8 cellular contexts compared by ENCODE assay signal in the genomic region with DNA sequence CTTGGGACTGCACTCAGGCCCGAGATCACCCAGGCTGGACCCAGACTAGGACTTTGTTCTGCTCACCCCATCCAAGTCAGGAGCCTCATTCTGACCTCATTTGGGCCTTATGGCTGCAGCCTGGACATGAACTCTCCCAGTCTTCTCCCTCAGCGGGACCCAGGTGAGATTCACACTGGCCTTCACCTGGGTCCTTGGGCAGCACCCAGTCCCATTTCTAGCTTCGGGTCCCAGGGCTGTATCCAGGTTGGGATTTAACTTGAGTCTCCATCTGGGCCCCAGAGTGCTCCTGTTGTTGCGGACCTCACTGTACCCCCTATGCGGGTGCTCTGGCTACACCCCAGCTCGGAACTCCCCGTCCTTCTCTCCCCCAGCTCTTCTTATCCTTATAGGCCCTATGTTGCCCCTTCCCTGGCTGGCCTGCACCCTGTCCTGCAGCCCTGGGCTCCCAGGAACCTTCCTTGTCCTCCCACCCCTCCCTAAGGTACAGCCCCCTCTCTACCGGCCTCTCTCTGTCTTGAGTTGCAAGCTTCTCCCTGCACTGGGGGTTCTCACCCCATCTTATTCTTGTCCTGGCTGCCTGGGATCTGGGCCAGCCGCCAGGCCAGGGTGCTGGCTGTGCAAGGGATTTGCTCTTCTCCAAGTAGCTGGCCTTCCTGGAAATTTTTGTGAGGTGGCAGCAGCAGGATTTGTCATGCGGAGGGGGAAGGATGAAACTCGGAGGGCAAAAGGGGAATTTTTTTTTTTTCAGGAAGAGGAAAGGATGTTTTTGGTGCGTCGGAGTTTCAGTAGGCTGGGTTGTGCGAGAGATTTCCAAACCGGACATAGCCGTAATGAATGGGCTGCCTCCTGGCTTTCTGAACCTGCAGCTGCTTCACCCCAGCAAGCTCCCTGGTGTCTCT. TPM values are rescaled to one million over a fixed set of nuclear protein-coding genes. Genes with fewer than 3 reads are reported as not detected.
DNase-seq lines count a peak whose midpoint lies in the region; ATAC-seq and TF ChIP-seq lines count a peak whose summit lies in the region.

No MANE protein-coding gene starts in this region.

- TF ChIP-seq CTCF in HEK293 (tag by site-specific recombination; IDR thresholded peaks at IDR 0.05) (no peak), hepatocyte (IDR thresholded peaks at IDR 0.05; ENCODE audit: poor library complexity) (no peak)

- POLR2A ChIA-PET in HEK293 (lab: Yijun Ruan, JAX), result interaction anchor here (0.6 to 4.1 kb wide), 9 partner anchors 10 to 244 kb away, joined by 3 to 42 read pairs (median 4); a partner anchor contains a TSS

- H3K9me2 ChIP-seq in hepatocyte (replicated peaks; ENCODE audit: insufficient read depth), result no peaks in the 10 kb centered on the region

- peaks cover 53% of the 10 kb centered on the region for H3K79me2 ChIP-seq in hepatocyte

- H2AFZ ChIP-seq in hepatocyte, result no peak overlapping the region

- H3K4me1 ChIP-seq in HEK293 (ENCODE audit: control insufficient read depth, insufficient read depth, low read length) (peaks cover 25% of the 10 kb centered on the region), hepatocyte (ENCODE audit: insufficient read depth) (peaks cover 22% of the 10 kb centered on the region)

- H3K4me3 Mint-ChIP-seq in activated T-helper 17 cell treated with anti-CD3 and anti-CD28 coated beads, Interleukin-2, amount 50 U/mL, for 72 hours, result peak overlapping the region; percentile 100

- peaks cover 18% of the 10 kb centered on the region for H3K4me1 Mint-ChIP-seq in activated T-helper 17 cell treated with anti-CD3 and anti-CD28 coated beads, Interleukin-2, amount 50 U/mL, for 72 hours

- peak overlapping the region; percentile 98 for H3K27ac Mint-ChIP-seq in activated T-helper 17 cell treated with anti-CD3 and anti-CD28 coated beads, Interleukin-2, amount 50 U/mL, for 72 hours

- no peak for ATAC-seq in activated T-helper 17 cell treated with anti-CD3 and anti-CD28 coated beads, Interleukin-2, amount 50 U/mL, for 72 hours (replicated peaks)
- ATAC-seq in HG02678 (IDR thresholded peaks at IDR 0.05; ENCODE audit: unreplicated experiment), result no peak

- H3K27ac ChIP-seq in HEK293 (ENCODE audit: extremely low read depth, low read depth, low read length) (peak overlapping the region; percentile 70), hepatocyte (peak overlapping the region; percentile 93)

- H3K36me3 ChIP-seq in HEK293 (ENCODE audit: control insufficient read depth in 2 of 2, insufficient read depth in 1 of 2, low read length in 2 of 2) (peaks cover 0 to 24% of the 10 kb centered on the region in 2 experiments; a peak in 2 of 3 replicates), hepatocyte (replicated peaks; ENCODE audit: insufficient read depth, low read depth) (no peaks in the 10 kb centered on the region)

- CTCF ChIA-PET in HEK293 (lab: Yijun Ruan, JAX), result interaction anchor here (0.6 to 3.7 kb wide), 9 partner anchors 9 to 239 kb away, joined by 3 to 24 read pairs (median 4); no protein-coding TSS in a partner anchor

- peaks cover 43% of the 10 kb centered on the region for H3K36me3 Mint-ChIP-seq in activated T-helper 17 cell treated with anti-CD3 and anti-CD28 coated beads, Interleukin-2, amount 50 U/mL, for 72 hours (ENCODE audit: low read depth)

- peaks cover under 1% of the 10 kb centered on the region for H3K27me3 Mint-ChIP-seq in activated T-helper 17 cell treated with anti-CD3 and anti-CD28 coated beads, Interleukin-2, amount 50 U/mL, for 72 hours

- WGBS in hepatocyte (ENCODE audit: low lambda C conversion rate, missing lambda C conversion rate), result 18% methylated on average over 16 of the region's 16 CpGs

- peak overlapping the region; percentile 68 for H3K4me3 ChIP-seq in HEK293 (ENCODE audit: low read depth, low read length)
- H3K4me3 ChIP-seq in hepatocyte, result peak overlapping the region; percentile 71
- H3K4me3 ChIP-seq in skeletal muscle cell (ENCODE audit: low read depth, low read length), result peak overlapping the region; percentile 92

- DNase-seq in CD1c-positive myeloid dendritic cell (ENCODE audit: extremely low spot score) (peak; percentile 86), hepatocyte (ENCODE audit: low spot score) (peak; percentile 49), skeletal muscle cell (ENCODE audit: low read depth) (no peak), NCI-H82 (lab: John Stamatoyannopoulos, UW) (no peak), NCI-H345 treated with DMSO at 0.1 percent for 48 hours (lab: John Stamatoyannopoulos, UW; ENCODE audit: unreplicated experiment) (no peak)

- H3K9me3 ChIP-seq in HEK293 (ENCODE audit: control insufficient read depth, insufficient read depth, low read depth, low read length), result no peaks in the 10 kb centered on the region
- H3K9me3 ChIP-seq in hepatocyte (ENCODE audit: low read depth), result no peaks in the 10 kb centered on the region

- H3K4me2 ChIP-seq in hepatocyte, result peak overlapping the region; percentile 92

- peaks cover 18% of the 10 kb centered on the region for H4K20me1 ChIP-seq in hepatocyte (ENCODE audit: insufficient read depth, poor library complexity, severe bottlenecking)

- H3K9me3 Mint-ChIP-seq in activated T-helper 17 cell treated with anti-CD3 and anti-CD28 coated beads, Interleukin-2, amount 50 U/mL, for 72 hours, result no peaks in the 10 kb centered on the region

- no peaks in the 10 kb centered on the region for H3K27me3 ChIP-seq in hepatocyte

TF ChIP-seq in HEK293, 187 proteins besides CTCF, POLR2A, EP300 and RAD21 (continues in another document):
- no peak for TF ChIP-seq ZNF561 (tag by site-specific recombination; IDR thresholded peaks at IDR 0.05; ENCODE audit: borderline replicate concordance)
- peak; percentile 17; the same call in 1 of the 2 replicates for TF ChIP-seq ZBTB20 (tag by site-specific recombination; IDR thresholded peaks at IDR 0.05)
- TF ChIP-seq, protein P1, sequence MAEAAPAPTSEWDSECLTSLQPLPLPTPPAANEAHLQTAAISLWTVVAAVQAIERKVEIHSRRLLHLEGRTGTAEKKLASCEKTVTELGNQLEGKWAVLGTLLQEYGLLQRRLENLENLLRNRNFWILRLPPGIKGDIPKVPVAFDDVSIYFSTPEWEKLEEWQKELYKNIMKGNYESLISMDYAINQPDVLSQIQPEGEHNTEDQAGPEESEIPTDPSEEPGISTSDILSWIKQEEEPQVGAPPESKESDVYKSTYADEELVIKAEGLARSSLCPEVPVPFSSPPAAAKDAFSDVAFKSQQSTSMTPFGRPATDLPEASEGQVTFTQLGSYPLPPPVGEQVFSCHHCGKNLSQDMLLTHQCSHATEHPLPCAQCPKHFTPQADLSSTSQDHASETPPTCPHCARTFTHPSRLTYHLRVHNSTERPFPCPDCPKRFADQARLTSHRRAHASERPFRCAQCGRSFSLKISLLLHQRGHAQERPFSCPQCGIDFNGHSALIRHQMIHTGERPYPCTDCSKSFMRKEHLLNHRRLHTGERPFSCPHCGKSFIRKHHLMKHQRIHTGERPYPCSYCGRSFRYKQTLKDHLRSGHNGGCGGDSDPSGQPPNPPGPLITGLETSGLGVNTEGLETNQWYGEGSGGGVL (tag by site-specific recombination; IDR thresholded peaks at IDR 0.05), result 0 out of 2 replicates have a peak, but pooled peaks have one; percentile 9
- peak; percentile 36; the same call in 1 of the 2 replicates for TF ChIP-seq GLIS2 (tag by site-specific recombination; IDR thresholded peaks at IDR 0.05)
- TF ChIP-seq, protein P2, sequence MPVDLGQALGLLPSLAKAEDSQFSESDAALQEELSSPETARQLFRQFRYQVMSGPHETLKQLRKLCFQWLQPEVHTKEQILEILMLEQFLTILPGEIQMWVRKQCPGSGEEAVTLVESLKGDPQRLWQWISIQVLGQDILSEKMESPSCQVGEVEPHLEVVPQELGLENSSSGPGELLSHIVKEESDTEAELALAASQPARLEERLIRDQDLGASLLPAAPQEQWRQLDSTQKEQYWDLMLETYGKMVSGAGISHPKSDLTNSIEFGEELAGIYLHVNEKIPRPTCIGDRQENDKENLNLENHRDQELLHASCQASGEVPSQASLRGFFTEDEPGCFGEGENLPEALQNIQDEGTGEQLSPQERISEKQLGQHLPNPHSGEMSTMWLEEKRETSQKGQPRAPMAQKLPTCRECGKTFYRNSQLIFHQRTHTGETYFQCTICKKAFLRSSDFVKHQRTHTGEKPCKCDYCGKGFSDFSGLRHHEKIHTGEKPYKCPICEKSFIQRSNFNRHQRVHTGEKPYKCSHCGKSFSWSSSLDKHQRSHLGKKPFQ (tag by site-specific recombination; IDR thresholded peaks at IDR 0.05), result peak; percentile 42; the same call in 1 of the 2 replicates
- peak; percentile 20; the same call in 1 of the 2 replicates for TF ChIP-seq BCL11A (tag by site-specific recombination; IDR thresholded peaks at IDR 0.05; ENCODE audit: low read depth)
- peak; percentile 39; the same call in 1 of the 2 replicates for TF ChIP-seq ZNF600 (tag by site-specific recombination; IDR thresholded peaks at IDR 0.05)
- 0 out of 2 replicates have a peak, but pooled peaks have one; percentile 16 for TF ChIP-seq ZNF366 (tag by site-specific recombination; conservative IDR thresholded peaks at IDR 0.05)
- peak; percentile 64; the same call in 1 of the 2 replicates for TF ChIP-seq ZNF394 (tag by site-specific recombination; IDR thresholded peaks at IDR 0.05; ENCODE audit: borderline replicate concordance)
- TF ChIP-seq, protein P3, sequence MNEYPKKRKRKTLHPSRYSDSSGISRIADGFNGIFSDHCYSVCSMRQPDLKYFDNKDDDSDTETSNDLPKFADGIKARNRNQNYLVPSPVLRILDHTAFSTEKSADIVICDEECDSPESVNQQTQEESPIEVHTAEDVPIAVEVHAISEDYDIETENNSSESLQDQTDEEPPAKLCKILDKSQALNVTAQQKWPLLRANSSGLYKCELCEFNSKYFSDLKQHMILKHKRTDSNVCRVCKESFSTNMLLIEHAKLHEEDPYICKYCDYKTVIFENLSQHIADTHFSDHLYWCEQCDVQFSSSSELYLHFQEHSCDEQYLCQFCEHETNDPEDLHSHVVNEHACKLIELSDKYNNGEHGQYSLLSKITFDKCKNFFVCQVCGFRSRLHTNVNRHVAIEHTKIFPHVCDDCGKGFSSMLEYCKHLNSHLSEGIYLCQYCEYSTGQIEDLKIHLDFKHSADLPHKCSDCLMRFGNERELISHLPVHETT (tag by site-specific recombination; IDR thresholded peaks at IDR 0.05), result no peak
- TF ChIP-seq SP2 (tag by site-specific recombination; IDR thresholded peaks at IDR 0.05), result peak; percentile 6; the same call in 1 of the 2 replicates
- TF ChIP-seq ZNF248 (tag by site-specific recombination; IDR thresholded peaks at IDR 0.05), result no peak
- 0 out of 2 replicates have a peak, but pooled peaks have one; percentile 17 for TF ChIP-seq ZNF335 (tag by site-specific recombination; conservative IDR thresholded peaks at IDR 0.05)
- TF ChIP-seq ZBTB48 (tag by site-specific recombination; IDR thresholded peaks at IDR 0.05), result peak; percentile 24; the same call in 1 of the 2 replicates

RNA-seq across cellular contexts. Expression of a gene that starts 0.9 kb away (rescaled TPM):
- total RNA-seq in activated T-helper 17 cell treated with anti-CD3 and anti-CD28 coated beads, Interleukin-2, amount 50 U/mL, for 72 hours, result 100 to 1,000 TPM; 107 to 112 TPM
- 16.1 and 21.8 TPM in 2 replicates for total RNA-seq in hepatocyte
- 58.4 and 62.4 TPM in 2 replicates for polyA plus RNA-seq in hepatocyte

RNA-seq across cellular contexts. Expression of a gene that starts 32.2 kb away (rescaled TPM):
- total RNA-seq in activated T-helper 17 cell treated with anti-CD3 and anti-CD28 coated beads, Interleukin-2, amount 50 U/mL, for 72 hours, result 1 to 10 TPM; 1.8 to 2.3 TPM
- total RNA-seq in hepatocyte, result 5.0 and 5.4 TPM in 2 replicates
- polyA plus RNA-seq in hepatocyte, result 4.8 and 6.7 TPM in 2 replicates

Comparison
In these comparisons a context has a peak if more than half of its experiments do, and no peak if none do; other contexts are left out.
1. DNase-seq: peak in CD1c-positive myeloid dendritic cell (single experiment) and hepatocyte (single experiment); none in skeletal muscle cell (single experiment), NCI-H82 (single experiment) and NCI-H345 treated with DMSO at 0.1 percent for 48 hours (single experiment).
2. Peak in every context shown above with its lines, with median percentiles within 50 percentile points of each other: H3K4me3 ChIP-seq.